Comparison of ENCODE assay signal across 1 cellular context in genomic region chr17:50863931-50864330, GRCh38.
A peak's percentile ranks its signal among the peaks of the same experiment; 100 is the strongest.
TF ChIP-seq lines count a peak whose summit lies in the region.

No MANE protein-coding gene starts in this region.

TF ChIP-seq in HepG2, 621 proteins besides CTCF, POLR2A, EP300 and RAD21:
- TF ChIP-seq, protein P1, sequence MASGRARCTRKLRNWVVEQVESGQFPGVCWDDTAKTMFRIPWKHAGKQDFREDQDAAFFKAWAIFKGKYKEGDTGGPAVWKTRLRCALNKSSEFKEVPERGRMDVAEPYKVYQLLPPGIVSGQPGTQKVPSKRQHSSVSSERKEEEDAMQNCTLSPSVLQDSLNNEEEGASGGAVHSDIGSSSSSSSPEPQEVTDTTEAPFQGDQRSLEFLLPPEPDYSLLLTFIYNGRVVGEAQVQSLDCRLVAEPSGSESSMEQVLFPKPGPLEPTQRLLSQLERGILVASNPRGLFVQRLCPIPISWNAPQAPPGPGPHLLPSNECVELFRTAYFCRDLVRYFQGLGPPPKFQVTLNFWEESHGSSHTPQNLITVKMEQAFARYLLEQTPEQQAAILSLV (CRISPR knock-in tag; IDR thresholded peaks at IDR 0.05; ENCODE audit: borderline replicate concordance): no peak
- 0 out of 2 replicates have a peak, but pooled peaks have one; percentile 6 for TF ChIP-seq POLR2AphosphoS5 (IDR thresholded peaks at IDR 0.05; ENCODE audit: low read depth, low read length)
